ENCODE assay signal across 28 cellular contexts in the genomic region with DNA sequence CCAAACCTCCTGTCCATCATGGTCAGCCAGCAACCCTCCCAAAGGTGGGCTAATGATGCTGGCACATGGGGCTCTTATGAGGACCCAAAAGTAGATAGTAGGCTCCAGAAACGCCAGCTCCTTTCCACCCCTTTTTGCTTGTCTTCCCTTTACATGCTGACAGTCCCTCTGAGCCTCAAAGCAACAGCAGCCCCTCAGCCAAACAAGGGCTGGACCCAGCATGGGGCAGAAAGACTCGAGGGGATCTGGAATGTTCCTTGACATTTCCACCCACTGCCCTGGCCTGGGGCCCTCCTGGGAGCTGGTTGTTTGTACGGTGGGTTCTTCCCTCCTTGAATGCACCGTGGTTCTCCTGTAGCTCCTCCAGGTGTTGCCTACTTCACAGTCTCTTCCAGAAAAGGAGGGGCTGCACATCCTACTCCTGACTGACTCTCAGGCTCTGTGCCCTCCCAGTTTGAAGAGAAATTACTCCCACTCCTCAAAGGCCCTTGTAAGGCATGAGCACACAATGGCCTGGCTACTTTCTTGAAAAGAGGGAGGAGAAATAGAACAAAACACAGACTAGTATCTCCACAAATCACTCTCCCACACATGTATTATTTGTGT. TPM values are rescaled to one million over a fixed set of nuclear protein-coding genes. Genes with fewer than 3 reads are reported as not detected.
"Had no signal": no experiment of that assay in that cellular context is flagged by ENCODE, and none has a peak within 500 bp of the region (broad histone marks: within the 10 kb centered on the region; RNA-seq: fewer than 3 reads in every experiment).

No MANE protein-coding gene starts in this region.

- H3K9me3 Mint-ChIP-seq: activated T-cell treated with anti-CD3 and anti-CD28 coated beads, Interleukin-2, amount 50 U/mL, for 24 hours; central memory CD8-positive, alpha-beta T cell had no signal

- DNase-seq: activated B cell treated with CpG ODN at 0.5 μM for 24 hours; activated CD4-positive, alpha-beta T cell treated with anti-CD3 and anti-CD28 coated beads for 1 hour; activated CD4-positive, alpha-beta T cell treated with anti-CD3 and anti-CD28 coated beads, Interleukin-2, amount 10 ng/mL, durations not matched to agents 24 days and 14 days; activated CD4-positive, alpha-beta T cell treated with anti-CD3 and anti-CD28 coated beads, Interleukin-2, amount 50 U/mL, for 48 hours; activated CD8-positive, alpha-beta memory T cell treated with anti-CD3 and anti-CD28 coated beads, Interleukin-2, amount 10 ng/mL, durations not matched to agents 7 days and 5 days; activated effector memory CD4-positive, alpha-beta T cell treated with anti-CD3 and anti-CD28 coated beads, Interleukin-2, amount 50 U/mL, for 16 hours; activated naive CD4-positive, alpha-beta T cell treated with Interleukin-2 at 50 U/mL for 16 hours; activated T-cell treated with anti-CD3 and anti-CD28 coated beads, Interleukin-2, amount 50 U/mL, for 24 hours; amygdala; KG1; MV-4-11; NCI-H1092 treated with DMSO at 0.1 percent for 48 hours; NCI-H1417 treated with DMSO at 0.1 percent for 48 hours; NCI-H1694 treated with DMSO at 0.1 percent for 48 hours; NCI-H2029 treated with DMSO at 0.1 percent for 48 hours; NCI-H345; NCI-H510A treated with DMSO at 0.1 percent for 48 hours; NCI-H69; PC-3; SHP77 treated with DMSO at 0.1 percent for 48 hours; T-helper 17 cell; T-helper 9 cell had no signal

- H3K27ac Mint-ChIP-seq: activated B cell treated with CpG ODN at 0.5 μM for 24 hours; activated CD4-positive, alpha-beta T cell treated with anti-CD3 and anti-CD28 coated beads, Interleukin-2, amount 10 ng/mL, durations not matched to agents 24 days and 14 days; activated CD8-positive, alpha-beta memory T cell treated with anti-CD3 and anti-CD28 coated beads, Interleukin-2, amount 10 ng/mL, durations not matched to agents 7 days and 5 days; activated naive CD8-positive, alpha-beta T cell; activated T-cell treated with anti-CD3 and anti-CD28 coated beads, Interleukin-2, amount 50 U/mL, for 24 hours; activated T-helper 1 cell treated with anti-CD3 and anti-CD28 coated beads, Interleukin-12 subunit alpha, Interleukin-12 subunit beta, Interleukin-2, Interleukin-4 antibody, amounts not matched to agents 30 ng/mL and 10 ng/mL and 1 ng/mL, durations not matched to agents 14 hours and 24 hours and 36 hours; brain; T-helper 17 cell had no signal

- H3K36me3 Mint-ChIP-seq: brain had no signal

- H3K4me1 Mint-ChIP-seq: activated B cell treated with CpG ODN at 0.5 μM for 24 hours; activated CD8-positive, alpha-beta memory T cell treated with anti-CD3 and anti-CD28 coated beads, Interleukin-2, amount 10 ng/mL, durations not matched to agents 7 days and 5 days; brain; central memory CD8-positive, alpha-beta T cell had no signal

- H3K4me3 Mint-ChIP-seq: activated B cell treated with CpG ODN at 0.5 μM for 24 hours; activated CD4-positive, alpha-beta T cell treated with anti-CD3 and anti-CD28 coated beads, Interleukin-2, amount 10 ng/mL, durations not matched to agents 24 days and 14 days; activated CD8-positive, alpha-beta memory T cell treated with anti-CD3 and anti-CD28 coated beads, Interleukin-2, amount 10 ng/mL, durations not matched to agents 7 days and 5 days; activated naive CD8-positive, alpha-beta T cell; activated T-cell treated with anti-CD3 and anti-CD28 coated beads, Interleukin-2, amount 50 U/mL, for 24 hours; activated T-helper 1 cell treated with anti-CD3 and anti-CD28 coated beads, Interleukin-12 subunit alpha, Interleukin-12 subunit beta, Interleukin-2, Interleukin-4 antibody, amounts not matched to agents 30 ng/mL and 10 ng/mL and 1 ng/mL, durations not matched to agents 14 hours and 24 hours and 36 hours; brain; central memory CD8-positive, alpha-beta T cell; T-helper 17 cell had no signal

- H3K27me3 Mint-ChIP-seq: activated CD4-positive, alpha-beta T cell treated with anti-CD3 and anti-CD28 coated beads, Interleukin-2, amount 10 ng/mL, durations not matched to agents 24 days and 14 days; activated CD8-positive, alpha-beta memory T cell treated with anti-CD3 and anti-CD28 coated beads, Interleukin-2, amount 10 ng/mL, durations not matched to agents 7 days and 5 days; activated naive CD8-positive, alpha-beta T cell; activated T-cell treated with anti-CD3 and anti-CD28 coated beads, Interleukin-2, amount 50 U/mL, for 24 hours had no signal

- ATAC-seq: activated CD8-positive, alpha-beta memory T cell treated with anti-CD3 and anti-CD28 coated beads, Interleukin-2, amount 10 ng/mL, durations not matched to agents 7 days and 5 days; PC-3; T-helper 17 cell had no signal

RNA-seq across cellular contexts. Expression of a gene that starts 29.2 kb away (rescaled TPM):
- total RNA-seq: activated B cell treated with CpG ODN at 0.5 μM for 24 hours; activated CD4-positive, alpha-beta T cell treated with anti-CD3 and anti-CD28 coated beads, Interleukin-2, amount 10 ng/mL, durations not matched to agents 24 days and 14 days; activated CD8-positive, alpha-beta memory T cell treated with anti-CD3 and anti-CD28 coated beads, Interleukin-2, amount 10 ng/mL, durations not matched to agents 7 days and 5 days; activated T-helper 1 cell treated with anti-CD3 and anti-CD28 coated beads, Interleukin-12 subunit alpha, Interleukin-12 subunit beta, Interleukin-2, Interleukin-4 antibody, amounts not matched to agents 30 ng/mL and 10 ng/mL and 1 ng/mL, durations not matched to agents 14 hours and 24 hours and 36 hours; LHCN-M2; M059J had no signal
